In genomic region chr4:102566426-102566825, GRCh38 we compare ENCODE assay signal across 1 cellular context.
TF ChIP-seq lines count a peak whose summit lies in the region.

No MANE protein-coding gene starts in this region.

TF ChIP-seq in K562, 482 proteins besides CTCF, POLR2A, EP300 and RAD21 (continued from another document):
- TF ChIP-seq MEF2D (tag; conservative IDR thresholded peaks at IDR 0.05; ENCODE audit: low read depth) (no peak), SMARCA4 (IDR thresholded peaks at IDR 0.05) (no peak), ZNF408 (CRISPR knock-in tag; IDR thresholded peaks at IDR 0.05; ENCODE audit: low read depth) (no peak), NCOA6 (IDR thresholded peaks at IDR 0.05) (no peak), MBD1 (CRISPR knock-in tag; IDR thresholded peaks at IDR 0.05) (no peak), REST (CRISPR knock-in tag; IDR thresholded peaks at IDR 0.05; ENCODE audit: low read depth) (no peak), KLF16 (IDR thresholded peaks at IDR 0.05) (no peak), ZNF644 (tag; IDR thresholded peaks at IDR 0.05; ENCODE audit: low read depth) (no peak), KDM2B (CRISPR knock-in tag; IDR thresholded peaks at IDR 0.05) (no peak)
